In genomic region chr17:79207957-79208356, GRCh38 we compare ENCODE assay signal across 21 cellular contexts.
"Had no signal": no experiment of that assay in that cellular context is flagged by ENCODE, and none has a peak within 500 bp of the region (broad histone marks: within the 10 kb centered on the region; RNA-seq: fewer than 3 reads in every experiment).

No MANE protein-coding gene starts in this region.

- H3K9me3 Mint-ChIP-seq: naive B cell; nephron; stimulated activated effector memory CD8-positive, alpha-beta T cell treated with anti-CD3 and anti-CD28 coated beads, Interleukin-12 subunit alpha, Interleukin-12 subunit beta, amount 100 ng/mL, for 72 hours; type B pancreatic cell had no signal

- ATAC-seq: foreskin keratinocyte; left cardiac atrium; left ventricle myocardium superior; psoas muscle; right lobe of liver; stimulated activated effector memory CD8-positive, alpha-beta T cell treated with anti-CD3 and anti-CD28 coated beads, Interleukin-12 subunit alpha, Interleukin-12 subunit beta, amount 100 ng/mL, for 72 hours; stimulated activated naive CD8-positive, alpha-beta T cell treated with anti-CD3 and anti-CD28 coated beads, Interleukin-15, Interleukin-2, amounts not matched to agents 100 U/mL and 50 U/mL, for 24 hours had no signal

- DNase-seq: dermis blood vessel endothelial cell; erythroblast; foreskin keratinocyte; head of caudate nucleus; kidney; left cardiac atrium; left ventricle myocardium superior; mesenchymal stem cell; midbrain; naive B cell; psoas muscle; retina; right lobe of liver; stimulated activated CD4-positive, alpha-beta T cell treated with anti-CD3 and anti-CD28 coated beads, Interleukin-4, amount 100 ng/mL, for 1 hour; stimulated activated CD8-positive, alpha-beta memory T cell treated with anti-CD3 and anti-CD28 coated beads, Interleukin-4, amount 100 ng/mL, for 48 hours; stimulated activated naive CD8-positive, alpha-beta T cell treated with anti-CD3 and anti-CD28 coated beads, Interleukin-15, Interleukin-2, amounts not matched to agents 100 U/mL and 50 U/mL, for 24 hours; thyroid gland; uterus had no signal

- H3K4me3 Mint-ChIP-seq: naive B cell; nephron; stimulated activated effector memory CD8-positive, alpha-beta T cell treated with anti-CD3 and anti-CD28 coated beads, Interleukin-12 subunit alpha, Interleukin-12 subunit beta, amount 100 ng/mL, for 72 hours; type B pancreatic cell had no signal

- H3K27ac Mint-ChIP-seq: naive B cell; nephron; stimulated activated effector memory CD8-positive, alpha-beta T cell treated with anti-CD3 and anti-CD28 coated beads, Interleukin-12 subunit alpha, Interleukin-12 subunit beta, amount 100 ng/mL, for 72 hours; type B pancreatic cell had no signal

- H3K4me1 Mint-ChIP-seq: stimulated activated effector memory CD8-positive, alpha-beta T cell treated with anti-CD3 and anti-CD28 coated beads, Interleukin-12 subunit alpha, Interleukin-12 subunit beta, amount 100 ng/mL, for 72 hours had no signal

- H3K36me3 Mint-ChIP-seq: naive B cell; stimulated activated effector memory CD8-positive, alpha-beta T cell treated with anti-CD3 and anti-CD28 coated beads, Interleukin-12 subunit alpha, Interleukin-12 subunit beta, amount 100 ng/mL, for 72 hours; type B pancreatic cell had no signal
